27 cellular contexts compared by ENCODE assay signal in genomic region chr15:25695875-25696760, GRCh38.
"Had no signal": no experiment of that assay in that cellular context is flagged by ENCODE, and none has a peak within 500 bp of the region (broad histone marks: within the 10 kb centered on the region; RNA-seq: fewer than 3 reads in every experiment).

No MANE protein-coding gene starts in this region.

- H3K27me3 ChIP-seq: esophagus muscularis mucosa, gastrocnemius medialis, neutrophil, ovary, right lobe of liver, stomach, suprapubic skin, tibial nerve had no signal

- H3K27ac ChIP-seq: esophagus muscularis mucosa, gastrocnemius medialis, lower lobe of right lung, neutrophil, ovary, right lobe of liver, stomach, suprapubic skin, tibial nerve had no signal

- H3K4me3 ChIP-seq: esophagus muscularis mucosa, gastrocnemius medialis, lower lobe of right lung, ovary, right lobe of liver, stomach, suprapubic skin, tibial nerve had no signal

- H3K36me3 ChIP-seq: gastrocnemius medialis, neutrophil, ovary, right lobe of liver had no signal

- H3K4me1 ChIP-seq: lower lobe of right lung, right lobe of liver, stomach, tibial nerve had no signal

- H3K4me3 Mint-ChIP-seq: activated T-cell treated with anti-CD3 and anti-CD28 coated beads, Interleukin-2, amount 50 U/mL, for 72 hours; naive thymus-derived CD4-positive, alpha-beta T cell; stimulated activated memory B cell treated with anti-CD40 and anti-IgM and Interleukin-4, amounts not matched to agents 10 μg/mL and 1 μg/mL and 100 μg/mL, for 72 hours; T-helper 17 cell had no signal

- DNase-seq: activated CD4-positive, alpha-beta T cell treated with anti-CD3 and anti-CD28 coated beads for 4 hours; activated CD4-positive, alpha-beta T cell treated with anti-CD3 and anti-CD28 coated beads, Interleukin-2, amount 50 U/mL, for 48 hours; activated CD4-positive, CD25-positive, alpha-beta regulatory T cell; activated gamma-delta T cell treated with Interleukin-2 at 50 U/mL for 16 hours; activated T-cell treated with anti-CD3 and anti-CD28 coated beads, Interleukin-2, amount 50 U/mL, for 72 hours; central memory CD4-positive, alpha-beta T cell; effector memory CD4-positive, alpha-beta T cell; gastrocnemius medialis; hypothalamus; islet precursor cell; lower lobe of right lung; naive thymus-derived CD4-positive, alpha-beta T cell; ovary; right lobe of liver; small intestine; stimulated activated CD4-positive, alpha-beta T cell treated with anti-CD3 and anti-CD28 coated beads, Interleukin-15, amount 100 ng/mL, for 24 hours; stomach; SW 1271; T-helper 17 cell had no signal

- ATAC-seq: activated naive CD4-positive, alpha-beta T cell treated with anti-CD3 and anti-CD28 coated beads, Interleukin-2, amount 50 U/mL, for 72 hours; gastrocnemius medialis; left lobe of liver; lower lobe of right lung; naive thymus-derived CD4-positive, alpha-beta T cell; right lobe of liver; stimulated activated memory B cell treated with anti-CD40 and anti-IgM and Interleukin-4, amounts not matched to agents 10 μg/mL and 1 μg/mL and 100 μg/mL, for 72 hours; T-helper 17 cell had no signal

- H3K27ac Mint-ChIP-seq: activated T-cell treated with anti-CD3 and anti-CD28 coated beads, Interleukin-2, amount 50 U/mL, for 72 hours; stimulated activated memory B cell treated with anti-CD40 and anti-IgM and Interleukin-4, amounts not matched to agents 10 μg/mL and 1 μg/mL and 100 μg/mL, for 72 hours; T-helper 17 cell had no signal

- H3K9me3 Mint-ChIP-seq: activated naive CD4-positive, alpha-beta T cell treated with anti-CD3 and anti-CD28 coated beads, Interleukin-2, amount 50 U/mL, for 72 hours; activated T-cell treated with anti-CD3 and anti-CD28 coated beads, Interleukin-2, amount 50 U/mL, for 72 hours; naive thymus-derived CD4-positive, alpha-beta T cell; stimulated activated memory B cell treated with anti-CD40 and anti-IgM and Interleukin-4, amounts not matched to agents 10 μg/mL and 1 μg/mL and 100 μg/mL, for 72 hours had no signal

- H3K9me3 ChIP-seq: esophagus muscularis mucosa, gastrocnemius medialis, lower lobe of right lung, neutrophil, ovary, right lobe of liver, suprapubic skin, tibial nerve had no signal

- H3K27me3 Mint-ChIP-seq: naive thymus-derived CD4-positive, alpha-beta T cell; stimulated activated memory B cell treated with anti-CD40 and anti-IgM and Interleukin-4, amounts not matched to agents 10 μg/mL and 1 μg/mL and 100 μg/mL, for 72 hours; T-helper 17 cell had no signal

- H3K36me3 Mint-ChIP-seq: brain; stimulated activated memory B cell treated with anti-CD40 and anti-IgM and Interleukin-4, amounts not matched to agents 10 μg/mL and 1 μg/mL and 100 μg/mL, for 72 hours had no signal

- H3K4me1 Mint-ChIP-seq: stimulated activated memory B cell treated with anti-CD40 and anti-IgM and Interleukin-4, amounts not matched to agents 10 μg/mL and 1 μg/mL and 100 μg/mL, for 72 hours had no signal
